7 cellular contexts compared by ENCODE assay signal in genomic region chr2:186641807-186642321, GRCh38. TPM values are rescaled to one million over a fixed set of nuclear protein-coding genes. Genes with fewer than 3 reads are reported as not detected.
DNase-seq lines count a peak whose midpoint lies in the region; ATAC-seq and TF ChIP-seq lines count a peak whose summit lies in the region.

No MANE protein-coding gene starts in this region.

- no peaks in the 10 kb centered on the region for H3K9me3 Mint-ChIP-seq in activated CD8-positive, alpha-beta T cell treated with anti-CD3 and anti-CD28 coated beads for 36 hours

- TF ChIP-seq CTCF in activated CD8-positive, alpha-beta T cell treated with anti-CD3 and anti-CD28 coated beads for 36 hours (IDR thresholded peaks at IDR 0.05): peak; percentile 67
- peak; percentile 98 for TF ChIP-seq CTCF in foreskin keratinocyte (conservative IDR thresholded peaks at IDR 0.05)
- peak; percentile 49 to 61 (median 57) for TF ChIP-seq CTCF in ovary (IDR thresholded peaks at IDR 0.05)

- H3K27ac ChIP-seq in foreskin keratinocyte (no peak overlapping the region), ovary (no peak overlapping the region)

- 71 to 77% (median 75%) methylated on average over 2 of the region's 2 CpGs for WGBS in ovary, 3 donors

- in situ Hi-C loops in G401 (cut with HindIII; ENCODE audit: low sequenced_read_pairs): no loop called here

- ATAC-seq in GM19452 (IDR thresholded peaks at IDR 0.05; ENCODE audit: unreplicated experiment): peak; percentile 82
- peak; percentile 82 for ATAC-seq in HG03354 (IDR thresholded peaks at IDR 0.05; ENCODE audit: poor library complexity, severe bottlenecking, unreplicated experiment)
- ATAC-seq in activated CD8-positive, alpha-beta T cell treated with anti-CD3 and anti-CD28 coated beads for 36 hours: peak; percentile 78
- peak; percentile 98 for ATAC-seq in foreskin keratinocyte

- no peaks in the 10 kb centered on the region for H3K27me3 Mint-ChIP-seq in activated CD8-positive, alpha-beta T cell treated with anti-CD3 and anti-CD28 coated beads for 36 hours

- no peak overlapping the region for H3K4me3 ChIP-seq in ovary

- no peak overlapping the region for H3K27ac Mint-ChIP-seq in activated CD8-positive, alpha-beta T cell treated with anti-CD3 and anti-CD28 coated beads for 36 hours

- no peaks in the 10 kb centered on the region for H3K4me1 ChIP-seq in foreskin keratinocyte
- H3K4me1 ChIP-seq in ovary (ENCODE audit: insufficient read depth): no peaks in the 10 kb centered on the region

- no peak for TF ChIP-seq EP300 in ovary (IDR thresholded peaks at IDR 0.05)

- intact Hi-C loops in activated CD8-positive, alpha-beta T cell treated with anti-CD3 and anti-CD28 coated beads for 36 hours (cut with micrococcal nuclease): loop anchor here (2.0 to 5.0 kb wide), 2 partner anchors 50 to 137 kb away; partner anchors contain the start of gene ITGAV
- intact Hi-C loops in ovary (cut with DNase I): loop anchor here in 2 of 4 donors (5.0 kb wide), 2 partner anchors 135 to 140 kb away; no protein-coding TSS in a partner anchor

- H3K4me3 Mint-ChIP-seq in activated CD8-positive, alpha-beta T cell treated with anti-CD3 and anti-CD28 coated beads for 36 hours: no peak overlapping the region

- POLR2A ChIA-PET in activated CD8-positive, alpha-beta T cell treated with anti-CD3 and anti-CD28 coated beads for 36 hours (lab: Charles Lee): interaction anchor here (0.9 kb wide), 1 partner anchor 155 kb away, joined by 3 read pairs; no protein-coding TSS in a partner anchor

- no peaks in the 10 kb centered on the region for H3K9me3 ChIP-seq in ovary

- H3K4me1 Mint-ChIP-seq in activated CD8-positive, alpha-beta T cell treated with anti-CD3 and anti-CD28 coated beads for 36 hours (ENCODE audit: low read depth): peaks cover 25% of the 10 kb centered on the region

- peaks cover 6% of the 10 kb centered on the region for H3K36me3 Mint-ChIP-seq in activated CD8-positive, alpha-beta T cell treated with anti-CD3 and anti-CD28 coated beads for 36 hours (ENCODE audit: low read depth)

- TF ChIP-seq POLR2A in ovary (IDR thresholded peaks at IDR 0.05): no peak

- DNase-seq in G401 (ENCODE audit: low spot score) (peak; percentile 74), NCI-H345 treated with DMSO at 0.1 percent for 48 hours (lab: John Stamatoyannopoulos, UW; ENCODE audit: unreplicated experiment) (peak; percentile 23), foreskin keratinocyte (peak; percentile 54 to 81), ovary (peak in 2 of 5 donors; percentile 23 to 30)
- DNase-seq in activated CD8-positive, alpha-beta T cell treated with anti-CD3 and anti-CD28 coated beads for 36 hours: peak; percentile 49

- H3K27me3 ChIP-seq in foreskin keratinocyte: no peaks in the 10 kb centered on the region
- H3K27me3 ChIP-seq in ovary: no peaks in the 10 kb centered on the region

- CTCF ChIA-PET in activated CD8-positive, alpha-beta T cell treated with anti-CD3 and anti-CD28 coated beads for 36 hours (lab: Charles Lee): interaction anchor here (0.6 to 4.4 kb wide), 17 partner anchors 8 to 207 kb away, joined by 3 to 83 read pairs (median 4); partner anchors contain the start of gene ZSWIM2

- H3K36me3 ChIP-seq in ovary: no peaks in the 10 kb centered on the region

RNA-seq across cellular contexts. Expression of gene FAM171B, which starts 52.0 kb away (rescaled TPM):
- 23.9 and 32.4 TPM in 2 replicates for total RNA-seq in G401 (2014; rRNA removed; shearing (Covaris generic))
- total RNA-seq in activated CD8-positive, alpha-beta T cell treated with anti-CD3 and anti-CD28 coated beads for 36 hours: under 1 TPM; 0.31 to 0.83 TPM
- total RNA-seq in foreskin keratinocyte (5.6 and 5.7 TPM in 2 replicates), ovary (10 to 100 TPM in 6 of 7 donors, 1 to 10 TPM in 1; 9.8 to 25.1 (median 16.6) TPM)
- polyA plus RNA-seq in foreskin keratinocyte (0.84 and 0.87 TPM in 2 replicates), ovary (1 to 10 TPM; 4.2 to 6.0 TPM)

RNA-seq across cellular contexts. Expression of gene ITGAV, which starts 52.0 kb away (rescaled TPM):
- total RNA-seq in G401 (2014; rRNA removed; shearing (Covaris generic)): 125 and 172 TPM in 2 replicates
- 1 to 10 TPM; 4.7 to 7.5 TPM for total RNA-seq in activated CD8-positive, alpha-beta T cell treated with anti-CD3 and anti-CD28 coated beads for 36 hours
- total RNA-seq in foreskin keratinocyte: 63.5 and 83.7 TPM in 2 replicates
- polyA plus RNA-seq in foreskin keratinocyte: 11.6 and 13.2 TPM in 2 replicates
- 100 to 1,000 TPM in 2 of 7 donors, 10 to 100 TPM in 5; 63.6 to 123 (median 98.1) TPM for total RNA-seq in ovary
- 10 to 100 TPM; 35.3 to 53.4 TPM for polyA plus RNA-seq in ovary
